ENCODE assay signal across 15 cellular contexts in genomic region chr5:63205976-63206375, GRCh38.
DNase-seq lines count a peak whose midpoint lies in the region; ATAC-seq and TF ChIP-seq lines count a peak whose summit lies in the region.
"Had no signal": no experiment of that assay in that cellular context is flagged by ENCODE, and none has a peak within 500 bp of the region (broad histone marks: within the 10 kb centered on the region; RNA-seq: fewer than 3 reads in every experiment).

No MANE protein-coding gene starts in this region.

- POLR2A ChIA-PET in WTC11 (lab: Charles Lee): no interaction called here

- H3K9me3 ChIP-seq in neural progenitor cell (ENCODE audit: low read depth): no peaks in the 10 kb centered on the region

- H3K27ac ChIP-seq in neural progenitor cell: no peak overlapping the region

- H3K27me3 ChIP-seq in neural progenitor cell: no peaks in the 10 kb centered on the region

- H3K36me3 Mint-ChIP-seq in WTC11 (peaks cover 7% of the 10 kb centered on the region; the same call in 1 of the 2 replicates), neural progenitor cell (no peaks in the 10 kb centered on the region)
- H3K36me3 Mint-ChIP-seq: CD4-positive, alpha-beta memory T cell had no signal

- peaks cover 32% of the 10 kb centered on the region for H3K4me1 Mint-ChIP-seq in WTC11
- peaks cover 13% of the 10 kb centered on the region for H3K4me1 Mint-ChIP-seq in neural progenitor cell
- H3K4me1 Mint-ChIP-seq: CD4-positive, alpha-beta memory T cell had no signal

- peak overlapping the region; percentile 13 for H2AFZ ChIP-seq in neural progenitor cell (replicated peaks)

- H3K4me3 Mint-ChIP-seq in WTC11 (no peak overlapping the region), neural progenitor cell (no peak overlapping the region)
- H3K4me3 Mint-ChIP-seq: CD4-positive, alpha-beta memory T cell had no signal

- ATAC-seq in WTC11: peak; percentile 48
- no peak for ATAC-seq in GM18868 (IDR thresholded peaks at IDR 0.05; ENCODE audit: unreplicated experiment)

- TF ChIP-seq CTCF in WTC11 (IDR thresholded peaks at IDR 0.05) (no peak), neural progenitor cell (IDR thresholded peaks at IDR 0.05) (no peak), GM10266 (IDR thresholded peaks at IDR 0.05; ENCODE audit: control insufficient read depth, insufficient read depth, low read depth, missing control alignments) (no peak)

- DNase-seq in WTC11 (ENCODE audit: low spot score) (no peak), iPS-NIHi7 (ENCODE audit: extremely low spot score) (peak; percentile 19), neural progenitor cell (ENCODE audit: low spot score) (peak; percentile 6), nucleus accumbens (lab: John Stamatoyannopoulos, UW) (no peak), GM10266 (ENCODE audit: extremely low spot score) (no peak)
- DNase-seq: C1 segment of cervical spinal cord; Calu3; CD4-positive, alpha-beta memory T cell; COR-L47; DMS53; DMS79 treated with DMSO at 0.1 percent for 48 hours; GF-D8; GOT3; HCEC 1CT had no signal

- CTCF ChIA-PET in WTC11 (lab: Charles Lee): interaction anchor here (1.2 kb wide), 1 partner anchor 425 kb away, joined by 3 read pairs; no protein-coding TSS in a partner anchor

- H3K4me1 ChIP-seq in neural progenitor cell: peaks cover 10% of the 10 kb centered on the region

- H3F3A ChIP-seq in neural progenitor cell (ENCODE audit: low read depth): no peaks in the 10 kb centered on the region

- no peak overlapping the region for H3K27ac Mint-ChIP-seq in WTC11
- no peak overlapping the region for H3K27ac Mint-ChIP-seq in neural progenitor cell
- H3K27ac Mint-ChIP-seq: CD4-positive, alpha-beta memory T cell had no signal

- no peaks in the 10 kb centered on the region for H3K79me2 ChIP-seq in neural progenitor cell (ENCODE audit: low read depth)

- H3K27me3 Mint-ChIP-seq in WTC11 (ENCODE audit: low read depth): no peaks in the 10 kb centered on the region
- no peaks in the 10 kb centered on the region for H3K27me3 Mint-ChIP-seq in neural progenitor cell (ENCODE audit: insufficient read depth, low read depth)
- H3K27me3 Mint-ChIP-seq: CD4-positive, alpha-beta memory T cell had no signal

- no peaks in the 10 kb centered on the region for H3K36me3 ChIP-seq in neural progenitor cell

- no peaks in the 10 kb centered on the region for H4K20me1 ChIP-seq in neural progenitor cell (ENCODE audit: low read depth)

- H3K4me2 ChIP-seq in neural progenitor cell: no peak overlapping the region

- H3K4me3 ChIP-seq in neural progenitor cell: no peak overlapping the region

- H3K9me3 Mint-ChIP-seq in WTC11 (peaks cover 19% of the 10 kb centered on the region), neural progenitor cell (no peaks in the 10 kb centered on the region)

- H3K9ac ChIP-seq in neural progenitor cell: no peak overlapping the region

TF ChIP-seq in WTC11, 78 proteins besides CTCF, POLR2A, EP300 and RAD21:
- TF ChIP-seq MAX (CRISPR knock-in tag; IDR thresholded peaks at IDR 0.05) (no peak), CREM (CRISPR knock-in tag; IDR thresholded peaks at IDR 0.05) (no peak), SP1 (CRISPR knock-in tag; conservative IDR thresholded peaks at IDR 0.05) (no peak), ZNF219 (CRISPR knock-in tag; IDR thresholded peaks at IDR 0.05; ENCODE audit: borderline replicate concordance) (no peak)

Comparison
In these comparisons a context has a peak if more than half of its experiments do, and no peak if none do; other contexts are left out.
1. DNase-seq: peak in iPS-NIHi7 (single experiment) and neural progenitor cell (single experiment); none in WTC11 (single experiment), nucleus accumbens (0 of 56) and GM10266 (single experiment).